Comparison of ENCODE assay signal across 9 cellular contexts in genomic region chr3:149277338-149277813, GRCh38. TPM values are rescaled to one million over a fixed set of nuclear protein-coding genes. Genes with fewer than 3 reads are reported as not detected.
DNase-seq lines count a peak whose midpoint lies in the region; ATAC-seq and TF ChIP-seq lines count a peak whose summit lies in the region.
"Had no signal": no experiment of that assay in that cellular context is flagged by ENCODE, and none has a peak within 500 bp of the region (broad histone marks: within the 10 kb centered on the region; RNA-seq: fewer than 3 reads in every experiment).

No MANE protein-coding gene starts in this region.

- in situ Hi-C loops in gastrocnemius medialis (cut with MboI; ENCODE audit: low sequenced_read_pairs in 4 of 4) = loop anchor here (5.0 to 10.0 kb wide), 4 partner anchors 160 to 413 kb away; partner anchors contain the start of gene CPA3 (in 2 of the 4)

- peak; percentile 42 for ATAC-seq in activated CD4-positive, alpha-beta T cell treated with anti-CD3 and anti-CD28 coated beads for 36 hours
- peak; percentile 67 for ATAC-seq in HG02981 (IDR thresholded peaks at IDR 0.05; ENCODE audit: unreplicated experiment)
- peak; percentile 80 to 91 (median 84) for ATAC-seq in natural killer cell
- no peak for ATAC-seq in gastrocnemius medialis

- H3K27ac Mint-ChIP-seq in activated CD4-positive, alpha-beta T cell treated with anti-CD3 and anti-CD28 coated beads for 36 hours = no peak overlapping the region
- H3K27ac Mint-ChIP-seq in MCF 10A (ENCODE audit: low read depth, unreplicated experiment) = peak overlapping the region; percentile 97
- peak overlapping the region; percentile 88 to 96 for H3K27ac Mint-ChIP-seq in natural killer cell

- no peaks in the 10 kb centered on the region for H3K9me3 Mint-ChIP-seq in activated CD4-positive, alpha-beta T cell treated with anti-CD3 and anti-CD28 coated beads for 36 hours (ENCODE audit: low read depth)
- H3K9me3 Mint-ChIP-seq in MCF 10A (ENCODE audit: unreplicated experiment) (no peaks in the 10 kb centered on the region), natural killer cell (no peaks in the 10 kb centered on the region)
- H3K9me3 Mint-ChIP-seq: activated naive CD4-positive, alpha-beta T cell treated with anti-CD3 and anti-CD28 coated beads, Interleukin-2, amount 50 U/mL, for 72 hours had no signal

- H3K36me3 Mint-ChIP-seq in activated CD4-positive, alpha-beta T cell treated with anti-CD3 and anti-CD28 coated beads for 36 hours (ENCODE audit: low read depth) = no peaks in the 10 kb centered on the region
- H3K36me3 Mint-ChIP-seq in MCF 10A (ENCODE audit: insufficient read depth, unreplicated experiment) (no peaks in the 10 kb centered on the region), natural killer cell (no peaks in the 10 kb centered on the region)
- H3K36me3 Mint-ChIP-seq: activated naive CD4-positive, alpha-beta T cell treated with anti-CD3 and anti-CD28 coated beads, Interleukin-2, amount 50 U/mL, for 72 hours had no signal

- no TSS peak for BruUV-seq in MCF 10A (replicated peaks; lab: Mats Ljungman, UMichigan)

- CTCF ChIA-PET in activated CD4-positive, alpha-beta T cell treated with anti-CD3 and anti-CD28 coated beads for 36 hours (lab: Charles Lee) = interaction anchor here (1.0 kb wide), 1 partner anchor 322 kb away, joined by 3 read pairs; no protein-coding TSS in a partner anchor
- CTCF ChIA-PET in MCF 10A (lab: Yijun Ruan, JAX) = interaction anchor here (0.6 to 6.3 kb wide), 4 partner anchors 9 to 1034 kb away, joined by 3 to 50 read pairs (median 3); partner anchors contain the start of gene TM4SF18

- H3K27me3 Mint-ChIP-seq in activated CD4-positive, alpha-beta T cell treated with anti-CD3 and anti-CD28 coated beads for 36 hours = no peaks in the 10 kb centered on the region
- H3K27me3 Mint-ChIP-seq in MCF 10A (ENCODE audit: insufficient read depth, unreplicated experiment) = no peaks in the 10 kb centered on the region
- H3K27me3 Mint-ChIP-seq in natural killer cell (ENCODE audit: low read depth in 2 of 2) = no peaks in the 10 kb centered on the region

- H3K4me3 ChIP-seq in gastrocnemius medialis = no peak overlapping the region

- intact Hi-C loops in activated CD4-positive, alpha-beta T cell treated with anti-CD3 and anti-CD28 coated beads for 36 hours (cut with DNase I, micrococcal nuclease) = no loop called here
- intact Hi-C loops in MCF 10A (cut with micrococcal nuclease) = no loop called here
- intact Hi-C loops in natural killer cell (cut with micrococcal nuclease) = no loop called here
- intact Hi-C loops in gastrocnemius medialis (cut with DNase I; ENCODE audit: low total_unique reads) = no loop called here

- no peaks in the 10 kb centered on the region for H3K36me3 ChIP-seq in gastrocnemius medialis

- H3K27ac ChIP-seq in gastrocnemius medialis = no peak overlapping the region

- TF ChIP-seq POLR2A in gastrocnemius medialis (IDR thresholded peaks at IDR 0.05) = no peak

- TF ChIP-seq CTCF in MCF 10A (IDR thresholded peaks at IDR 0.05; ENCODE audit: unreplicated experiment) (no peak), natural killer cell (IDR thresholded peaks at IDR 0.05) (no peak), gastrocnemius medialis (IDR thresholded peaks at IDR 0.05 in 4 of 5, conservative IDR thresholded peaks at IDR 0.05 in 1 of 5) (no peak)

- H3K4me3 Mint-ChIP-seq in activated CD4-positive, alpha-beta T cell treated with anti-CD3 and anti-CD28 coated beads for 36 hours = peak overlapping the region; percentile 1
- H3K4me3 Mint-ChIP-seq in MCF 10A (ENCODE audit: unreplicated experiment) (peak overlapping the region; percentile 15), natural killer cell (peak overlapping the region; percentile 73)

- H3K27me3 ChIP-seq in gastrocnemius medialis = no peaks in the 10 kb centered on the region

- peaks cover 7% of the 10 kb centered on the region for H3K4me1 Mint-ChIP-seq in activated CD4-positive, alpha-beta T cell treated with anti-CD3 and anti-CD28 coated beads for 36 hours
- H3K4me1 Mint-ChIP-seq in MCF 10A (ENCODE audit: insufficient read depth, unreplicated experiment) (peaks cover 9% of the 10 kb centered on the region), natural killer cell (peaks cover 14 to 22% of the 10 kb centered on the region in 2 donors)

- DNase-seq in activated CD4-positive, alpha-beta T cell treated with anti-CD3 and anti-CD28 coated beads for 36 hours = no peak
- DNase-seq in activated CD4-positive, alpha-beta T cell treated with anti-CD3 and anti-CD28 coated beads for 4 hours = no peak
- DNase-seq in NCI-H748 (lab: John Stamatoyannopoulos, UW; ENCODE audit: unreplicated experiment) = peak; percentile 49
- DNase-seq in MCF 10A (ENCODE audit: unreplicated experiment) = peak; percentile 61
- DNase-seq in natural killer cell = no peak
- no peak for DNase-seq in NCI-H1436 treated with DMSO at 0.1 percent for 48 hours (lab: John Stamatoyannopoulos, UW)
- no peak for DNase-seq in gastrocnemius medialis

- peaks cover 0 to 5% of the 10 kb centered on the region in 2 donors for H3K4me1 ChIP-seq in gastrocnemius medialis

- H3K9me3 ChIP-seq in gastrocnemius medialis = no peaks in the 10 kb centered on the region

- POLR2A ChIA-PET in activated CD4-positive, alpha-beta T cell treated with anti-CD3 and anti-CD28 coated beads for 36 hours (lab: Charles Lee) = no interaction called here
- POLR2A ChIA-PET in MCF 10A (lab: Yijun Ruan, JAX) = no interaction called here

RNA-seq across cellular contexts. Expression of gene CP, which starts 55.7 kb away (rescaled TPM):
- not detected for total RNA-seq in activated CD4-positive, alpha-beta T cell treated with anti-CD3 and anti-CD28 coated beads for 36 hours
- 0.37 TPM in 1 of 2 replicates, not detected in the other for total RNA-seq in MCF 10A (2022)
- total RNA-seq in natural killer cell = not detected
- 10 to 100 TPM in 1 of 4 donors, 1 to 10 TPM in 2, under 1 TPM in 1; 0.85 to 10.6 (median 5.4) TPM for total RNA-seq in gastrocnemius medialis
- total RNA-seq: activated naive CD4-positive, alpha-beta T cell treated with anti-CD3 and anti-CD28 coated beads, Interleukin-2, amount 50 U/mL, for 72 hours had no signal

RNA-seq across cellular contexts. Expression of gene TM4SF18, which starts 56.1 kb away (rescaled TPM):
- not detected for total RNA-seq in activated CD4-positive, alpha-beta T cell treated with anti-CD3 and anti-CD28 coated beads for 36 hours
- total RNA-seq in MCF 10A (2022) (not detected in 2 replicates), natural killer cell (not detected), gastrocnemius medialis (10 to 100 TPM in 1 of 4 donors, 1 to 10 TPM in 3; 4.1 to 13.6 (median 5.9) TPM)
- total RNA-seq: activated naive CD4-positive, alpha-beta T cell treated with anti-CD3 and anti-CD28 coated beads, Interleukin-2, amount 50 U/mL, for 72 hours had no signal

Comparison
In these comparisons a context has a peak if more than half of its experiments do, and no peak if none do; other contexts are left out.
1. ATAC-seq: peak in activated CD4-positive, alpha-beta T cell treated with anti-CD3 and anti-CD28 coated beads for 36 hours (single experiment), HG02981 (single experiment) and natural killer cell (3 of 3); none in gastrocnemius medialis (0 of 2).
2. DNase-seq: peak in NCI-H748 (single experiment) and MCF 10A (single experiment); none in activated CD4-positive, alpha-beta T cell treated with anti-CD3 and anti-CD28 coated beads for 36 hours (single experiment), activated CD4-positive, alpha-beta T cell treated with anti-CD3 and anti-CD28 coated beads for 4 hours (0 of 2), natural killer cell (single experiment), NCI-H1436 treated with DMSO at 0.1 percent for 48 hours (single experiment) and gastrocnemius medialis (0 of 2).
3. H3K4me3 Mint-ChIP-seq: peak in every context shown above with its lines; median percentile 73 in natural killer cell; 15 in MCF 10A; 1 in activated CD4-positive, alpha-beta T cell treated with anti-CD3 and anti-CD28 coated beads for 36 hours.